35 cellular contexts compared by ENCODE assay signal in genomic region chr3:149510480-149510879, GRCh38. TPM values are rescaled to one million over a fixed set of nuclear protein-coding genes. Genes with fewer than 3 reads are reported as not detected.
"Had no signal": no experiment of that assay in that cellular context is flagged by ENCODE, and none has a peak within 500 bp of the region (broad histone marks: within the 10 kb centered on the region; RNA-seq: fewer than 3 reads in every experiment).

No MANE protein-coding gene starts in this region.

- H3K27ac ChIP-seq: adrenal gland, body of pancreas, colonic mucosa, epithelial cell of prostate, esophagus squamous epithelium, gastroesophageal sphincter, heart right ventricle, WERI-Rb-1 had no signal

- H3K4me3 ChIP-seq: adrenal gland, body of pancreas, colonic mucosa, esophagus squamous epithelium, gastroesophageal sphincter, heart right ventricle had no signal

- ATAC-seq: activated CD4-positive, CD25-positive, alpha-beta regulatory T cell treated with anti-CD3 and anti-CD28 coated beads, Interleukin-2, amount 50 U/mL, for 24 hours; activated CD8-positive, alpha-beta T cell treated with anti-CD3 and anti-CD28 coated beads for 36 hours; activated naive CD8-positive, alpha-beta T cell treated with anti-CD3 and anti-CD28 coated beads, Interleukin-2, amount 50 U/mL, for 24 hours; activated T-cell treated with anti-CD3 and anti-CD28 coated beads, Interleukin-2, amount 50 U/mL, for 4 hours; activated T-helper 17 cell treated with anti-CD3 and anti-CD28 coated beads, Interleukin-2, amount 50 U/mL, for 72 hours; body of pancreas; gastroesophageal sphincter; heart right ventricle; T-helper 17 cell had no signal

- H3K9me3 Mint-ChIP-seq: activated B cell treated with CpG ODN at 0.5 μM for 24 hours; activated CD8-positive, alpha-beta T cell treated with anti-CD3 and anti-CD28 coated beads for 36 hours; activated naive CD8-positive, alpha-beta T cell treated with anti-CD3 and anti-CD28 coated beads, Interleukin-2, amount 50 U/mL, for 24 hours; activated T-cell treated with anti-CD3 and anti-CD28 coated beads, Interleukin-2, amount 50 U/mL, for 4 hours; activated T-helper 17 cell treated with anti-CD3 and anti-CD28 coated beads, Interleukin-2, amount 50 U/mL, for 72 hours; T-helper 2 cell treated with Interferon-gamma antibody and Interleukin-4, amounts not matched to agents 5 μg/mL and 100 μg/mL, for 36 hours had no signal

- H3K36me3 Mint-ChIP-seq: activated naive CD8-positive, alpha-beta T cell had no signal

- H3K4me1 ChIP-seq: adrenal gland, colonic mucosa had no signal

- H3K27me3 ChIP-seq: adrenal gland, body of pancreas, colonic mucosa, esophagus squamous epithelium, gastroesophageal sphincter, heart right ventricle had no signal

- H3K9me3 ChIP-seq: adrenal gland, body of pancreas, colonic mucosa, esophagus squamous epithelium, gastroesophageal sphincter, heart right ventricle had no signal

- DNase-seq: activated B cell treated with CpG ODN at 0.5 μM for 24 hours; activated CD4-positive, alpha-beta T cell treated with anti-CD3 and anti-CD28 coated beads for 48 hours; activated CD4-positive, alpha-beta T cell treated with anti-CD3 and anti-CD28 coated beads, Interleukin-2, amount 50 U/mL, for 1 hour; activated CD4-positive, alpha-beta T cell treated with anti-CD3 and anti-CD28 coated beads, Interleukin-2, amount 50 U/mL, for 48 hours; activated CD8-positive, alpha-beta memory T cell treated with anti-CD3 and anti-CD28 coated beads for 24 hours; activated CD8-positive, alpha-beta T cell treated with anti-CD3 and anti-CD28 coated beads for 36 hours; activated effector memory CD4-positive, alpha-beta T cell treated with Interleukin-2 at 50 U/mL for 16 hours; activated gamma-delta T cell treated with Interleukin-2 at 50 U/mL for 16 hours; activated naive CD4-positive, alpha-beta T cell treated with anti-CD3 and anti-CD28 coated beads, Interleukin-2, amount 50 U/mL, for 16 hours; activated naive CD4-positive, alpha-beta T cell treated with Interleukin-2 at 50 U/mL for 16 hours; activated naive CD8-positive, alpha-beta T cell treated with anti-CD3 and anti-CD28 coated beads, Interleukin-2, amount 50 U/mL, for 24 hours; activated T-cell treated with anti-CD3 and anti-CD28 coated beads, Interleukin-2, amount 50 U/mL, for 4 hours; adrenal gland; amygdala; aorta; body of pancreas; caudate nucleus; colonic mucosa; effector CD8-positive, alpha-beta T cell; esophagus squamous epithelium; foreskin melanocyte; heart right ventricle; T-helper 17 cell; T1000; WERI-Rb-1 had no signal

- FAIRE-seq: endometrium, endothelial cell of umbilical vein had no signal

- H3K4me3 Mint-ChIP-seq: activated B cell treated with CpG ODN at 0.5 μM for 24 hours; activated CD8-positive, alpha-beta T cell treated with anti-CD3 and anti-CD28 coated beads for 36 hours; activated naive CD8-positive, alpha-beta T cell; activated naive CD8-positive, alpha-beta T cell treated with anti-CD3 and anti-CD28 coated beads, Interleukin-2, amount 50 U/mL, for 24 hours; activated T-cell treated with anti-CD3 and anti-CD28 coated beads, Interleukin-2, amount 50 U/mL, for 4 hours; activated T-helper 17 cell treated with anti-CD3 and anti-CD28 coated beads, Interleukin-2, amount 50 U/mL, for 72 hours; T-helper 17 cell; T-helper 2 cell treated with Interferon-gamma antibody and Interleukin-4, amounts not matched to agents 5 μg/mL and 100 μg/mL, for 36 hours had no signal

- H3K36me3 ChIP-seq: adrenal gland, colonic mucosa, esophagus squamous epithelium, gastroesophageal sphincter, heart right ventricle, WERI-Rb-1 had no signal

- H3K4me1 Mint-ChIP-seq: activated T-helper 17 cell treated with anti-CD3 and anti-CD28 coated beads, Interleukin-2, amount 50 U/mL, for 72 hours had no signal

- H3K27ac Mint-ChIP-seq: activated B cell treated with CpG ODN at 0.5 μM for 24 hours; activated CD8-positive, alpha-beta T cell treated with anti-CD3 and anti-CD28 coated beads for 36 hours; activated naive CD8-positive, alpha-beta T cell; activated naive CD8-positive, alpha-beta T cell treated with anti-CD3 and anti-CD28 coated beads, Interleukin-2, amount 50 U/mL, for 24 hours; activated T-helper 17 cell treated with anti-CD3 and anti-CD28 coated beads, Interleukin-2, amount 50 U/mL, for 72 hours; T-helper 17 cell; T-helper 2 cell treated with Interferon-gamma antibody and Interleukin-4, amounts not matched to agents 5 μg/mL and 100 μg/mL, for 36 hours had no signal

RNA-seq across cellular contexts. Expression of gene TM4SF4, which starts 36.0 kb away (rescaled TPM):
- total RNA-seq: activated B cell treated with CpG ODN at 0.5 μM for 24 hours; activated CD8-positive, alpha-beta T cell treated with anti-CD3 and anti-CD28 coated beads for 36 hours; activated T-helper 17 cell treated with anti-CD3 and anti-CD28 coated beads, Interleukin-2, amount 50 U/mL, for 72 hours; aorta; dermis microvascular lymphatic vessel endothelial cell; endothelial cell of umbilical vein; esophagus squamous epithelium; glomerular endothelial cell; heart right ventricle; T-helper 17 cell had no signal
- polyA plus RNA-seq: endothelial cell of umbilical vein, heart right ventricle had no signal
